Comparison of ENCODE assay signal across 11 cellular contexts in genomic region chr1:77412794-77413530, GRCh38.
DNase-seq lines count a peak whose midpoint lies in the region; ATAC-seq, FAIRE-seq and TF ChIP-seq lines count a peak whose summit lies in the region.
"Had no signal": no experiment of that assay in that cellular context is flagged by ENCODE, and none has a peak within 500 bp of the region (broad histone marks: within the 10 kb centered on the region; RNA-seq: fewer than 3 reads in every experiment).

No MANE protein-coding gene starts in this region.

- peaks cover 16% of the 10 kb centered on the region for H3K4me1 Mint-ChIP-seq in mesothelial cell of epicardium

- no peak for TF ChIP-seq POLR2A in GM12878 (IDR thresholded peaks at IDR 0.05; ENCODE audit: low read depth, low read length)
- TF ChIP-seq POLR2A in heart left ventricle (IDR thresholded peaks at IDR 0.05), result no peak

- H3K27ac Mint-ChIP-seq in mesothelial cell of epicardium, result no peak overlapping the region

- POLR2A ChIA-PET in GM12878 (lab: Charles Lee), result interaction anchor here (0.6 kb wide), 1 partner anchor 648 kb away, joined by 3 read pairs; no protein-coding TSS in a partner anchor

- no peaks in the 10 kb centered on the region for H3K79me2 ChIP-seq in GM12878 (ENCODE audit: control insufficient read depth, insufficient read depth, low read length)

- no peaks in the 10 kb centered on the region for H3K36me3 ChIP-seq in GM12878 (ENCODE audit: control insufficient read depth in 2 of 2, insufficient read depth in 2 of 2, low read length in 1 of 2)
- H3K36me3 ChIP-seq in heart left ventricle, result no peaks in the 10 kb centered on the region

- TF ChIP-seq RAD21 in GM12878 (IDR thresholded peaks at IDR 0.05; ENCODE audit: insufficient read depth, low read depth, low read length), result no peak

- DNase-seq in GM12878 (ENCODE audit: low read depth, low spot score), result no peak
- DNase-seq in SW 1271 (lab: John Stamatoyannopoulos, UW), result no peak
- DNase-seq in heart left ventricle, result no peak
- DNase-seq in mesothelial cell of epicardium (ENCODE audit: low spot score in 2 of 2, unreplicated experiment in 2 of 2), result no peak
- DNase-seq: cerebellar nuclear complex, kidney glomerular epithelial cell, NCI-H1436 treated with DMSO at 0.1 percent for 48 hours had no signal

- no peak for TF ChIP-seq EP300 in GM12878 (IDR thresholded peaks at IDR 0.05; ENCODE audit: borderline replicate concordance in 1 of 2, control insufficient read depth in 1 of 2, low read depth in 2 of 2, low read length in 2 of 2)

- intact Hi-C loops in GM12878 (cut with micrococcal nuclease; ENCODE audit: unreplicated experiment) (loop anchor here (10.0 kb wide), 1 partner anchor 258 kb away; no protein-coding TSS in a partner anchor), heart left ventricle (cut with DNase I) (no loop called here)

- TF ChIP-seq CTCF in GM12878 (IDR thresholded peaks at IDR 0.05 in 2 of 3, conservative IDR thresholded peaks at IDR 0.05 in 1 of 3; ENCODE audit: control insufficient read depth in 2 of 3, extremely low read depth in 1 of 3, insufficient read depth in 1 of 3, low read depth in 3 of 3, low read length in 3 of 3), result no peak
- TF ChIP-seq CTCF in heart left ventricle (IDR thresholded peaks at IDR 0.05), result no peak
- TF ChIP-seq CTCF in mesothelial cell of epicardium (IDR thresholded peaks at IDR 0.05; ENCODE audit: unreplicated experiment), result no peak

- no TSS peak for BruUV-seq in GM12878 (replicated peaks; lab: Mats Ljungman, UMichigan)

- CTCF ChIA-PET in GM12878 (lab: Yijun Ruan, JAX), result no interaction called here

- H3K27me3 ChIP-seq in GM12878 (replicated peaks in 1 of 2; ENCODE audit: control insufficient read depth in 2 of 2, insufficient read depth in 2 of 2, low read length in 1 of 2) (no peaks in the 10 kb centered on the region), heart left ventricle (peaks cover 0 to 17% (median 0%) of the 10 kb centered on the region in 9 donors)

- H3K9ac ChIP-seq in GM12878 (ENCODE audit: control insufficient read depth, insufficient read depth, low read length), result no peak overlapping the region

- H3K4me3 ChIP-seq in GM12878, result no peak overlapping the region
- H3K4me3 ChIP-seq in heart left ventricle, result no peak overlapping the region

- RAD21 ChIA-PET in GM12878 (lab: Charles Lee; ENCODE audit: unreplicated experiment), result no interaction called here

- in situ Hi-C loops in GM12878 (cut with MboI), result no loop called here

- H3K9me3 ChIP-seq in GM12878 (replicated peaks; ENCODE audit: control insufficient read depth, insufficient read depth, low read length), result no peaks in the 10 kb centered on the region; the same call in 1 of the 3 replicates
- H3K9me3 ChIP-seq in heart left ventricle, result peaks cover 0 to 3% (median 0%) of the 10 kb centered on the region in 12 donors

- H3K27me3 Mint-ChIP-seq in mesothelial cell of epicardium (ENCODE audit: low read depth), result no peaks in the 10 kb centered on the region

- SMC1A ChIA-PET in GM12878 (lab: Charles Lee; ENCODE audit: uncharacterized antibody, unreplicated experiment), result no interaction called here

- 13% methylated on average over 8 of the region's 8 CpGs for WGBS in GM12878 (ENCODE audit: insufficient coverage, insufficient replicate concordance, low lambda C conversion rate, missing lambda C conversion rate)
- 50 to 64% (median 55%) methylated on average over 8 of the region's 8 CpGs for WGBS in heart left ventricle, 4 donors

- FAIRE-seq in GM12878 (lab: Jason Lieb, UNC), result peak; percentile 69

- no peak overlapping the region for H2AFZ ChIP-seq in GM12878 (ENCODE audit: control insufficient read depth, low read depth, low read length)

- ATAC-seq in GM18498 (IDR thresholded peaks at IDR 0.05; ENCODE audit: unreplicated experiment), result peak; percentile 44
- ATAC-seq in GM21515 (IDR thresholded peaks at IDR 0.05; ENCODE audit: unreplicated experiment), result peak; percentile 44
- peak; percentile 49 for ATAC-seq in HG03342 (IDR thresholded peaks at IDR 0.05; ENCODE audit: unreplicated experiment)
- ATAC-seq in GM12878, result peak; percentile 52; the same call in 1 of the 3 replicates
- ATAC-seq in heart left ventricle, result no peak
- ATAC-seq in esophagus mucosa, result no peak

- H3K4me2 ChIP-seq in GM12878 (ENCODE audit: control insufficient read depth, insufficient read depth), result peak overlapping the region; percentile 73; the same call in 1 of the 2 replicates

- H3K4me3 Mint-ChIP-seq in mesothelial cell of epicardium, result no peak overlapping the region

- H3K9me3 Mint-ChIP-seq in mesothelial cell of epicardium, result peaks cover 23% of the 10 kb centered on the region

- H4K20me1 ChIP-seq in GM12878 (ENCODE audit: control insufficient read depth, insufficient read depth), result no peaks in the 10 kb centered on the region

- H3K4me1 ChIP-seq in GM12878 (ENCODE audit: control insufficient read depth, insufficient read depth, low read length) (peaks cover 27% of the 10 kb centered on the region), heart left ventricle (peaks cover 0 to 25% (median 0%) of the 10 kb centered on the region in 12 donors)

- H3K36me3 Mint-ChIP-seq in mesothelial cell of epicardium, result peaks cover under 1% of the 10 kb centered on the region

- no peak overlapping the region; the same call in 1 of the 2 replicates for H3K27ac ChIP-seq in GM12878 (ENCODE audit: control insufficient read depth, insufficient read depth)
- no peak overlapping the region for H3K27ac ChIP-seq in heart left ventricle

TF ChIP-seq in GM12878, 131 proteins besides CTCF, POLR2A, EP300 and RAD21:
- TF ChIP-seq USF1 (IDR thresholded peaks at IDR 0.05; ENCODE audit: borderline replicate concordance, extremely low read length, insufficient read depth, low read depth, low read length) (no peak), FOXK2 (IDR thresholded peaks at IDR 0.05) (no peak), BCL11A (IDR thresholded peaks at IDR 0.05; ENCODE audit: low read depth, low read length) (no peak), ZNF24 (IDR thresholded peaks at IDR 0.05) (no peak), CBX5 (IDR thresholded peaks at IDR 0.05; ENCODE audit: low read depth) (no peak), POU2F2 (IDR thresholded peaks at IDR 0.05; ENCODE audit: borderline replicate concordance, low read depth, low read length) (no peak), ZNF384 (IDR thresholded peaks at IDR 0.05; ENCODE audit: borderline replicate concordance, low read depth, low read length) (no peak), CREB1 (IDR thresholded peaks at IDR 0.05; ENCODE audit: low read depth) (no peak), BACH1 (IDR thresholded peaks at IDR 0.05; ENCODE audit: borderline replicate concordance) (no peak), ASH2L (IDR thresholded peaks at IDR 0.05; ENCODE audit: borderline replicate concordance, low read depth) (no peak), WRNIP1 (IDR thresholded peaks at IDR 0.05; ENCODE audit: borderline replicate concordance, low read depth, low read length) (no peak), MEF2A (IDR thresholded peaks at IDR 0.05; ENCODE audit: insufficient read depth, low read depth, low read length) (no peak), NFIC (IDR thresholded peaks at IDR 0.05; ENCODE audit: low read depth, low read length) (no peak)

Comparison
In these comparisons a context has a peak if more than half of its experiments do, and no peak if none do; other contexts are left out.
1. ATAC-seq: peak in GM18498 (single experiment), GM21515 (single experiment), HG03342 (single experiment) and GM12878 (single experiment); none in heart left ventricle (0 of 4) and esophagus mucosa (single experiment).